8 cellular contexts compared by ENCODE assay signal in the genomic region with DNA sequence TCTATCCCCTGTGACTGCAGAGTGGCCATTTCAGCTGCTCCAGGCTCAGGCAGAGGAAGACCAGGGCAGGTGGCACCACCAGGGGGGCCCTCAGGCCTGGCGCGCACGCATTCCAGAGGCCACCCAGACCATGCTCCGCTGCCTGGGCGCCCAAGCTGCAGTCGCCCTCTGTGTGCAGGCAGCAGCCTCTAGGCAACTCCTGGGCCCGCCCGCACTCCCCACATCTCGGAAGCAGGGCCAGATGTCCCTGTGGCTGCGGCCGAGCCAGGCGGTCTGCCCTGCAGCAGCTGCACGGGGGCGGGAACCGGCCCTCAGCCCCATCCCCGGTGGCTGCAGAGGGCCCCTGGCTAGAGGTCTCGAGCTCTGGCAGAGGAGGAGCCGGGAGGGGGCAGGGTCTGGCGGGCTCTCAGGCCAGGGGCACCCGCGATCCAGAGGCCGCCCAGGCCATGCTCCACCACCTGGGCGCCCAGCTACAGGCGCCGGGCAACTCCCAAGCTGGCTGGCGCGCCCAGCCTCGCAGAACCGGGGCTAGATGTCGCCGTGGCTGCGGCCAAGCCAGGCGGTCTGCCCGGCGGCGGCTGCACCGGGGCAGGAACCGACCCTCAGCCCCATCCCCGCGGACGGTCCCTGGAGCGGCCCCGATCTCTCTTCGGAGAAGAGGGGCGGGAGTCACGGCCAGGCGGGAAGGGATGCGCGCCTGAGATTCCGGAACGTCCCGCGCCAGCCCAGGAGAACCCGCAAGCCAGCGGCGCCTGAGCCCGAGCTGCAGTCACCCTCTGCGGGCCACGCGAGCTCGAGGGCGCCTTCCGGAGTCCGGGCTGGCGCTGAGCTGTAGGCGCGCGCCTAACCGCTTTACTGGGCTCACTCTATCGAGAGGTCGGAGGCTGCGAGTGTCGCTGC. TPM values are rescaled to one million over a fixed set of nuclear protein-coding genes. Genes with fewer than 3 reads are reported as not detected.
A peak's percentile ranks its signal among the peaks of the same experiment; 100 is the strongest.
DNase-seq lines count a peak whose midpoint lies in the region; TF ChIP-seq lines count a peak whose summit lies in the region.
"Not testable (repeated sequence)": the region's sequence is repeated elsewhere in the genome, so short reads cannot be mapped to it uniquely, and the experiment has no call there.

A gene (plus strand): TSS at position 855 of the 900 bp plus-strand sequence. CDS start 239 bp downstream, outside the sequence.

- peak within 1 kb of the TSS; percentile 57 for H2AFZ ChIP-seq in KMS-11 (ENCODE audit: low read depth)

- intact Hi-C loops in transverse colon (cut with DNase I; ENCODE audit: low total_unique reads), result not testable (repeated sequence)

- peak within 1 kb of the TSS; percentile 15; the same call in 1 of the 2 replicates for H3K4me2 ChIP-seq in KMS-11

- not testable (repeated sequence) for H3K9me3 Mint-ChIP-seq in activated CD4-positive, alpha-beta memory T cell treated with anti-CD3 and anti-CD28 coated beads, Interleukin-2, amount 10 ng/mL, durations not matched to agents 7 days and 5 days; progenitor cell of endocrine pancreas (ENCODE audit: low read depth)

- H3K9ac ChIP-seq in KMS-11, result peak within 1 kb of the TSS; percentile 84
- peak within 1 kb of the TSS; percentile 93 for H3K9ac ChIP-seq in NT2/D1 (ENCODE audit: insufficient read length, low read depth)
- H3K9ac ChIP-seq in iPS-18a (ENCODE audit: low read length), result peak within 1 kb of the TSS; percentile 65

- H3K4me1 ChIP-seq in KMS-11 (ENCODE audit: low read depth, poor library complexity, severe bottlenecking); NT2/D1 (ENCODE audit: insufficient read depth, insufficient read length); iPS-18a (ENCODE audit: control insufficient read depth, low read depth, low read length): not testable (repeated sequence)
- H3K4me1 ChIP-seq in transverse colon, result peaks cover 8 to 17% (median 12%) of the 10 kb centered on the region in 4 donors

- H3K36me3 ChIP-seq in KMS-11 (ENCODE audit: insufficient read depth); NT2/D1 (ENCODE audit: insufficient read depth, insufficient read length, low read length); iPS-18a (ENCODE audit: control insufficient read depth, low read depth, low read length); transverse colon: not testable (repeated sequence)

- WGBS in transverse colon (ENCODE audit: low coverage in 1 of 2), 2 donors, result 6% methylated on average over 27 of the region's 73 CpGs; no CpG with 5 or more reads in 1 of the 2 donors

- H3K27ac ChIP-seq in KMS-11, result peak within 1 kb of the TSS; percentile 85
- not testable (repeated sequence) for H3K27ac ChIP-seq in iPS-18a (ENCODE audit: low read length); transverse colon

- CTCF ChIA-PET in activated CD4-positive, alpha-beta memory T cell treated with anti-CD3 and anti-CD28 coated beads, Interleukin-2, amount 10 ng/mL, durations not matched to agents 7 days and 5 days (lab: Charles Lee), result interaction anchor here (0.6 to 1.9 kb wide), 6 partner anchors 13 to 648 kb away, joined by 3 to 8 read pairs (median 4); no protein-coding TSS in a partner anchor

- not testable (repeated sequence) for H3K36me3 Mint-ChIP-seq in activated CD4-positive, alpha-beta memory T cell treated with anti-CD3 and anti-CD28 coated beads, Interleukin-2, amount 10 ng/mL, durations not matched to agents 7 days and 5 days (ENCODE audit: low read depth); progenitor cell of endocrine pancreas (ENCODE audit: insufficient read depth)

- TF ChIP-seq CTCF in KMS-11 (conservative IDR thresholded peaks at IDR 0.05; ENCODE audit: low read depth, low read length), result not testable (repeated sequence)
- TF ChIP-seq CTCF in progenitor cell of endocrine pancreas (IDR thresholded peaks at IDR 0.05; ENCODE audit: unreplicated experiment), result peak; percentile 59
- peak in 2 of 5 experiments; percentile 9 to 21 for TF ChIP-seq CTCF in transverse colon (IDR thresholded peaks at IDR 0.05)

- H3K4me3 Mint-ChIP-seq in activated CD4-positive, alpha-beta memory T cell treated with anti-CD3 and anti-CD28 coated beads, Interleukin-2, amount 10 ng/mL, durations not matched to agents 7 days and 5 days, result peak within 1 kb of the TSS; percentile 78
- peak within 1 kb of the TSS; percentile 81 for H3K4me3 Mint-ChIP-seq in progenitor cell of endocrine pancreas (ENCODE audit: low read depth)

- not testable (repeated sequence) for H3K4me1 Mint-ChIP-seq in activated CD4-positive, alpha-beta memory T cell treated with anti-CD3 and anti-CD28 coated beads, Interleukin-2, amount 10 ng/mL, durations not matched to agents 7 days and 5 days; progenitor cell of endocrine pancreas (ENCODE audit: low read depth)

- TF ChIP-seq POLR2A in transverse colon (IDR thresholded peaks at IDR 0.05), result not testable (repeated sequence)

- POLR2A ChIA-PET in activated CD4-positive, alpha-beta memory T cell treated with anti-CD3 and anti-CD28 coated beads, Interleukin-2, amount 10 ng/mL, durations not matched to agents 7 days and 5 days (lab: Charles Lee), result interaction anchor here (0.8 kb wide), 1 partner anchor 499 kb away, joined by 4 read pairs; a partner anchor contains a TSS

- DNase-seq in Daoy (ENCODE audit: low read depth), result peak; percentile 83
- peak; percentile 57 for DNase-seq in NT2/D1 (ENCODE audit: low read depth, low spot score)
- DNase-seq in activated CD4-positive, alpha-beta memory T cell treated with anti-CD3 and anti-CD28 coated beads, Interleukin-2, amount 10 ng/mL, durations not matched to agents 7 days and 5 days, result peak; percentile 70
- peak; percentile 56 for DNase-seq in cerebellum (ENCODE audit: low spot score)
- DNase-seq in progenitor cell of endocrine pancreas (ENCODE audit: low spot score, unreplicated experiment), result peak; percentile 59
- DNase-seq in transverse colon, result peak; percentile 26

- not testable (repeated sequence) for H3K79me2 ChIP-seq in KMS-11 (ENCODE audit: insufficient read depth, low read depth)

- H3K27me3 Mint-ChIP-seq in activated CD4-positive, alpha-beta memory T cell treated with anti-CD3 and anti-CD28 coated beads, Interleukin-2, amount 10 ng/mL, durations not matched to agents 7 days and 5 days, result peaks cover 66% of the 10 kb centered on the region
- peaks cover 36% of the 10 kb centered on the region for H3K27me3 Mint-ChIP-seq in progenitor cell of endocrine pancreas

- not testable (repeated sequence) for H3K27me3 ChIP-seq in KMS-11 (ENCODE audit: insufficient read depth, low read depth); NT2/D1 (ENCODE audit: insufficient read depth, insufficient read length); iPS-18a (ENCODE audit: control insufficient read depth, insufficient read depth, low read length)
- peaks cover 82% of the 10 kb centered on the region for H3K27me3 ChIP-seq in transverse colon

- in situ Hi-C loops in transverse colon (cut with MboI; ENCODE audit: low pct_ligation_motif_present in 1 of 4, low pct_unique_long_range_greater_than_20kb in 1 of 4, low sequenced_read_pairs in 3 of 4), result loop anchor here in 1 of 4 donors (25.0 kb wide), 2 partner anchors 89 to 136 kb away; no protein-coding TSS in a partner anchor

- H3K4me3 ChIP-seq in KMS-11 (IDR thresholded peaks at IDR 0.05; ENCODE audit: insufficient read depth, low read depth, low read length), result not testable (repeated sequence)
- H3K4me3 ChIP-seq in NT2/D1 (ENCODE audit: insufficient read length, low read depth), result peak within 1 kb of the TSS; percentile 70
- peak within 1 kb of the TSS; percentile 84 for H3K4me3 ChIP-seq in iPS-18a (ENCODE audit: low read length)
- H3K4me3 ChIP-seq in transverse colon, result peak within 1 kb of the TSS in 3 of 4 donors; percentile 20 to 53 (median 34)

- TF ChIP-seq EP300 in transverse colon (IDR thresholded peaks at IDR 0.05; ENCODE audit: low read depth), result not testable (repeated sequence)

- H3K27ac Mint-ChIP-seq in activated CD4-positive, alpha-beta memory T cell treated with anti-CD3 and anti-CD28 coated beads, Interleukin-2, amount 10 ng/mL, durations not matched to agents 7 days and 5 days, result not testable (repeated sequence)
- peak within 1 kb of the TSS; percentile 69 for H3K27ac Mint-ChIP-seq in progenitor cell of endocrine pancreas

- H4K20me1 ChIP-seq in KMS-11 (ENCODE audit: insufficient read depth), result not testable (repeated sequence)

- not testable (repeated sequence) for H3K9me3 ChIP-seq in NT2/D1 (ENCODE audit: insufficient read depth, low read length); iPS-18a (ENCODE audit: control insufficient read depth, low read depth, low read length); transverse colon

RNA-seq across cellular contexts. Expression of the gene that starts here (rescaled TPM):
- 4.2 and 16.5 TPM in 2 replicates for total RNA-seq in Daoy (2014; rRNA removed; shearing (Covaris generic))
- 1 to 10 TPM; 1.1 to 2.1 TPM for total RNA-seq in activated CD4-positive, alpha-beta memory T cell treated with anti-CD3 and anti-CD28 coated beads, Interleukin-2, amount 10 ng/mL, durations not matched to agents 7 days and 5 days
- total RNA-seq in cerebellum, result 3.4 TPM
- total RNA-seq in progenitor cell of endocrine pancreas, result 2.3 and 2.9 TPM in 2 replicates
- total RNA-seq in transverse colon, result not detected

Comparison
In these comparisons a context has a peak if more than half of its experiments do, and no peak if none do; other contexts are left out.
1. Peak in DNase-seq and H3K4me3 ChIP-seq in transverse colon; RNA of the gene not detected or under 1 TPM.
2. DNase-seq: peak in every context shown above with its lines; median percentile 83 in Daoy; 70 in activated CD4-positive, alpha-beta memory T cell treated with anti-CD3 and anti-CD28 coated beads, Interleukin-2, amount 10 ng/mL, durations not matched to agents 7 days and 5 days; 59 in progenitor cell of endocrine pancreas; 57 in NT2/D1; 56 in cerebellum; 26 in transverse colon.